8 cellular contexts compared by ENCODE assay signal in the genomic region with DNA sequence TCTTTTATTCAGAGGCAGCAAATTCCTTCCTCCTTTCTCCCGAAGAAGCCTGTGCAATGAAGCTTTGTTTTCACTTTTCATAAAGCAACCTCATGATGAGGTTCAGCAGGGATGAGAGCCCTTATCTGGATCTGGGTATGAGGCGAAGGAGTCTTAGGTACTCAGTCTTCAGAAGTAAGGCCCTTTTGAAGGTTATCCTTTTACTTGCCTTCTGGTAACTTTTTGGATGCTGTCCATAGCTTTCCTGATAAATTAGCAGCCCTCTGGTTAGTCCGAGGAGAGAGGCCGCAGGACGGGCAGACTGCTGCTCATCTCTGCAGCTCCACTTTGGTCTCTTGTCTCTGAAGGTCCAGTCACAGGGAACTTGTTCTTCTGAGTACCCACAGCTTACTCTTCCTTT. TPM values are rescaled to one million over a fixed set of nuclear protein-coding genes. Genes with fewer than 3 reads are reported as not detected.
DNase-seq lines count a peak whose midpoint lies in the region; ATAC-seq and TF ChIP-seq lines count a peak whose summit lies in the region.

No MANE protein-coding gene starts in this region.

- CTCF ChIA-PET in activated CD4-positive, alpha-beta memory T cell treated with anti-CD3 and anti-CD28 coated beads for 36 hours (lab: Charles Lee): no interaction called here

- in situ Hi-C loops in gastrocnemius medialis (cut with MboI; ENCODE audit: low sequenced_read_pairs in 4 of 4): no loop called here

- peak in 1 of 2 donors; percentile 35 for TF ChIP-seq POLR2A in heart left ventricle (IDR thresholded peaks at IDR 0.05)
- no peak for TF ChIP-seq POLR2A in gastrocnemius medialis (IDR thresholded peaks at IDR 0.05)

- H3K4me3 ChIP-seq in GM12864 (ENCODE audit: low read depth, low read length): peak overlapping the region; percentile 62
- H3K4me3 ChIP-seq in heart left ventricle: peak overlapping the region; percentile 11 to 77 (median 58)
- H3K4me3 ChIP-seq in gastrocnemius medialis: peak overlapping the region; percentile 39 to 53 (median 48)

- intact Hi-C loops in activated CD4-positive, alpha-beta memory T cell treated with anti-CD3 and anti-CD28 coated beads for 36 hours (cut with micrococcal nuclease): loop anchor here (5.0 kb wide), 1 partner anchor 1057 kb away; no protein-coding TSS in a partner anchor
- intact Hi-C loops in heart left ventricle (cut with DNase I): loop anchor here in 1 of 10 donors (10.0 kb wide), 1 partner anchor 66 kb away; the partner anchor contains the start of gene TRIM34
- intact Hi-C loops in gastrocnemius medialis (cut with DNase I; ENCODE audit: low total_unique reads): loop anchor here (5.0 kb wide), 1 partner anchor 117 kb away; the partner anchor contains the start of gene OR52N2

- 31 to 45% (median 43%) methylated on average over 5 of the region's 5 CpGs for WGBS in heart left ventricle, 4 donors

- no peaks in the 10 kb centered on the region for H3K9me3 Mint-ChIP-seq in activated CD4-positive, alpha-beta memory T cell treated with anti-CD3 and anti-CD28 coated beads for 36 hours

- H3K36me3 Mint-ChIP-seq in activated CD4-positive, alpha-beta memory T cell treated with anti-CD3 and anti-CD28 coated beads for 36 hours: peaks cover 8% of the 10 kb centered on the region

- peak overlapping the region; percentile 89 for H3K4me3 Mint-ChIP-seq in activated CD4-positive, alpha-beta memory T cell treated with anti-CD3 and anti-CD28 coated beads for 36 hours

- no peaks in the 10 kb centered on the region for H3K27me3 Mint-ChIP-seq in activated CD4-positive, alpha-beta memory T cell treated with anti-CD3 and anti-CD28 coated beads for 36 hours

- DNase-seq in GM12864 (ENCODE audit: low read depth) (no peak), heart left ventricle (peak in 2 of 5 donors; percentile 17 to 41), gastrocnemius medialis (no peak), SKM-1 (lab: John Stamatoyannopoulos, UW; ENCODE audit: unreplicated experiment) (no peak)
- DNase-seq in activated CD4-positive, alpha-beta memory T cell treated with anti-CD3 and anti-CD28 coated beads for 36 hours: no peak
- no peak for DNase-seq in activated CD4-positive, CD25-positive, alpha-beta regulatory T cell treated with anti-CD3 and anti-CD28 coated beads, Interleukin-2, amount 50 U/mL, for 72 hours

- TF ChIP-seq CTCF in GM12864 (IDR thresholded peaks at IDR 0.05; ENCODE audit: low read depth, low read length, missing control alignments) (no peak), heart left ventricle (IDR thresholded peaks at IDR 0.05) (no peak), gastrocnemius medialis (IDR thresholded peaks at IDR 0.05 in 4 of 5, conservative IDR thresholded peaks at IDR 0.05 in 1 of 5) (no peak)

- H3K36me3 ChIP-seq in heart left ventricle: peaks cover 0 to 24% (median 2%) of the 10 kb centered on the region in 9 donors
- H3K36me3 ChIP-seq in gastrocnemius medialis: no peaks in the 10 kb centered on the region

- H3K27ac ChIP-seq in heart left ventricle (peak overlapping the region; percentile 77 to 99 (median 88)), gastrocnemius medialis (peak overlapping the region; percentile 63 to 84 (median 72))

- ATAC-seq in heart left ventricle (peak in 3 of 4 donors; percentile 38 to 44 (median 39)), gastrocnemius medialis (peak in 1 of 2 donors; percentile 14), HG03280 (IDR thresholded peaks at IDR 0.05; ENCODE audit: unreplicated experiment) (no peak), HG03469 (IDR thresholded peaks at IDR 0.05; ENCODE audit: unreplicated experiment) (no peak)

- H3K27me3 ChIP-seq in heart left ventricle (no peaks in the 10 kb centered on the region), gastrocnemius medialis (no peaks in the 10 kb centered on the region)

- POLR2A ChIA-PET in activated CD4-positive, alpha-beta memory T cell treated with anti-CD3 and anti-CD28 coated beads for 36 hours (lab: Charles Lee): interaction anchor here (0.5 to 1.1 kb wide), 4 partner anchors 10 to 1055 kb away, joined by 3 to 5 read pairs (median 3); no protein-coding TSS in a partner anchor

- peak overlapping the region; percentile 92 for H3K27ac Mint-ChIP-seq in activated CD4-positive, alpha-beta memory T cell treated with anti-CD3 and anti-CD28 coated beads for 36 hours

- H3K9me3 ChIP-seq in heart left ventricle (no peaks in the 10 kb centered on the region), gastrocnemius medialis (no peaks in the 10 kb centered on the region)

- peaks cover 0 to 48% (median 12%) of the 10 kb centered on the region in 12 donors for H3K4me1 ChIP-seq in heart left ventricle
- H3K4me1 ChIP-seq in gastrocnemius medialis: peaks cover 0 to 10% of the 10 kb centered on the region in 2 donors

- H3K4me1 Mint-ChIP-seq in activated CD4-positive, alpha-beta memory T cell treated with anti-CD3 and anti-CD28 coated beads for 36 hours (ENCODE audit: low read depth): peaks cover 47% of the 10 kb centered on the region

RNA-seq across cellular contexts. Expression of gene TRIM22, which starts 1.1 kb away (rescaled TPM):
- total RNA-seq in activated CD4-positive, alpha-beta memory T cell treated with anti-CD3 and anti-CD28 coated beads for 36 hours: 100 to 1,000 TPM in 1 of 2 experiments, 10 to 100 TPM in 1; 98.5 to 104 TPM
- total RNA-seq in heart left ventricle (10 to 100 TPM in 8 of 9 donors, 1 to 10 TPM in 1; 9.4 to 83.0 (median 17.0) TPM), gastrocnemius medialis (10 to 100 TPM in 2 of 4 donors, 1 to 10 TPM in 2; 5.3 to 15.8 (median 8.8) TPM)
- polyA plus RNA-seq in heart left ventricle: 1 to 10 TPM; 9.2 to 10.0 TPM

RNA-seq across cellular contexts. Expression of gene TRIM5, which starts 5.9 kb away (rescaled TPM):
- total RNA-seq in activated CD4-positive, alpha-beta memory T cell treated with anti-CD3 and anti-CD28 coated beads for 36 hours: 10 to 100 TPM; 18.9 to 21.0 TPM
- 10 to 100 TPM in 2 of 9 donors, 1 to 10 TPM in 7; 7.5 to 15.9 (median 8.9) TPM for total RNA-seq in heart left ventricle
- 1 to 10 TPM; 4.7 to 8.2 TPM for polyA plus RNA-seq in heart left ventricle
- 1 to 10 TPM; 2.3 to 3.9 (median 2.6) TPM for total RNA-seq in gastrocnemius medialis

RNA-seq across cellular contexts. Expression of gene OR56B1, which starts 45.5 kb away (rescaled TPM):
- under 1 TPM; 0.12 to 0.19 TPM for total RNA-seq in activated CD4-positive, alpha-beta memory T cell treated with anti-CD3 and anti-CD28 coated beads for 36 hours
- under 1 TPM in 1 of 9 donors, not detected in 8; 0.13 TPM for total RNA-seq in heart left ventricle
- polyA plus RNA-seq in heart left ventricle: not detected
- total RNA-seq in gastrocnemius medialis: not detected

Comparison
In these comparisons a context has a peak if more than half of its experiments do, and no peak if none do; other contexts are left out.
1. ATAC-seq: peak in heart left ventricle (3 of 4); none in HG03280 (single experiment) and HG03469 (single experiment).
2. Peak in every context shown above with its lines, with median percentiles within 50 percentile points of each other: H3K4me3 ChIP-seq.